Comparison of ENCODE assay signal across 1 cellular context in the genomic region with DNA sequence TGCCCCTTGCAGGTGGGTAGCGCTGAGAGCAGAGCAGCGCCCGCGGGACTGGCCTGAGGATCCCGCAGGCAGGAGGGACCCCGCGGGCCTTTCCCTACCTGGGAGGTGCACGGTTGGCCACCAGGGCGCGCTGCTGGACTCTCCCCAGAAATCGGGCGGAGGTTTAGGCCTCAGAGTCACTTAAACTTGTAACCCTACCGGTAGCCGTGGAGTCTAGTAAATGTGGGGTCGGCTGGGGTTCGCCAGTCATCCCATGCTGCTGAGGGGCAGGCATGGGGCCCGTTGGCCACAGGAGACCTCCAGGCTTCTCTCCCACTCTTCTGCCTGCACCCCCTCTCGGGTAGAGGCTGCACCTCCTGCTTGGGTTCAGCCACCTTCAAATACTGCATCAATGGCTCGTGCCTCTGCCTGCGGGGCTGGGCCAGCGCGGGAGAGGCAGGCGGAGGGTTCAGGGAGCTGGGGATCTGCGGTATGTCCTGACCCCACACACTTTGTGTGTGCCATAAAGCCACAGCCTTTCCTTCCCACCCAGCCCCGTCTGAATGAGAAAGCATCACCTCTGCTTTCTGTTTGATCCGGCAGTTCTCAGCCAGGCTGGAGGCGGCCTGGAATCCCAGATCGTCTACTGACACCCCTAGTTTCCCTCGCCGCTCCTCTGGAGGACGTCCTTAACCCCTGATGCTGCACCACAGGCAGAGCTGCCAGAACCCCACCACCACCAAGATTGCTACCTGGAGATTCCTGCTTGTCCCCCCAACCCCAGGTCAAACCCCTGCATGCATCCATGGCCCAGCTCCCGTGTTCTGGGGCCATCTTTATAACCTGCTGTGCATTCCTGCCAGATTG.
TF ChIP-seq lines count a peak whose summit lies in the region.

No MANE protein-coding gene starts in this region.

TF ChIP-seq in endothelial cell of umbilical vein, 7 proteins besides CTCF, POLR2A, EP300 and RAD21:
- TF ChIP-seq MAX (IDR thresholded peaks at IDR 0.05; ENCODE audit: insufficient read depth, insufficient read length) (no peak), JUN (IDR thresholded peaks at IDR 0.05; ENCODE audit: borderline replicate concordance, insufficient read depth, insufficient read length, low read depth) (no peak), FOS (IDR thresholded peaks at IDR 0.05; ENCODE audit: borderline replicate concordance, insufficient read depth, low read length) (no peak), POLR2AphosphoS5 (IDR thresholded peaks at IDR 0.05; ENCODE audit: insufficient read depth, low read depth, low read length) (no peak), GATA2 (IDR thresholded peaks at IDR 0.05; ENCODE audit: insufficient read depth, insufficient read length, low read depth, low read length) (no peak), MYC (IDR thresholded peaks at IDR 0.05; ENCODE audit: low read depth, low read length) (no peak)
